ENCODE assay signal across 8 cellular contexts in genomic region chr18:9707381-9708056, GRCh38.
DNase-seq lines count a peak whose midpoint lies in the region; ATAC-seq and TF ChIP-seq lines count a peak whose summit lies in the region.

No MANE protein-coding gene starts in this region.

- peaks cover 5% of the 10 kb centered on the region for H3K4me1 ChIP-seq in DOHH2 (ENCODE audit: control insufficient read depth, low read length)
- H3K4me1 ChIP-seq in MM.1S (ENCODE audit: low read length) = peaks cover 14% of the 10 kb centered on the region; the same call in 1 of the 2 replicates
- peaks cover 24 to 31% of the 10 kb centered on the region in 2 donors for H3K4me1 ChIP-seq in duodenal mucosa (ENCODE audit: control insufficient read depth in 1 of 2, insufficient read depth in 2 of 2, low read length in 2 of 2)
- H3K4me1 ChIP-seq in muscle layer of duodenum (ENCODE audit: control insufficient read depth in 1 of 2, insufficient read depth in 2 of 2, low read length in 2 of 2) = peaks cover 4 to 7% of the 10 kb centered on the region in 2 donors

- ATAC-seq in GM21381 (IDR thresholded peaks at IDR 0.05; ENCODE audit: unreplicated experiment) (no peak), HG02981 (IDR thresholded peaks at IDR 0.05; ENCODE audit: unreplicated experiment) (no peak)

- H3K9ac ChIP-seq in MM.1S (ENCODE audit: low read length) (no peak overlapping the region; the same call in 1 of the 2 replicates), duodenal mucosa (ENCODE audit: low read depth in 1 of 2, low read length in 2 of 2) (peak overlapping the region; percentile 57 to 62)

- no peaks in the 10 kb centered on the region for H3K36me3 ChIP-seq in DOHH2 (ENCODE audit: control insufficient read depth, low read length)
- no peaks in the 10 kb centered on the region for H3K36me3 ChIP-seq in MM.1S (replicated peaks; ENCODE audit: insufficient read depth, low read length)
- H3K36me3 ChIP-seq in duodenal mucosa (ENCODE audit: control insufficient read depth in 1 of 2, insufficient read depth in 2 of 2, low read length in 2 of 2) = no peaks in the 10 kb centered on the region
- H3K36me3 ChIP-seq in muscle layer of duodenum (ENCODE audit: control insufficient read depth in 1 of 2, insufficient read depth in 2 of 2, low read length in 2 of 2) = no peaks in the 10 kb centered on the region

- H2AFZ ChIP-seq in MM.1S (ENCODE audit: low read length) = no peak overlapping the region

- no peak for DNase-seq in MM.1S
- no peak for DNase-seq in kidney glomerular epithelial cell (lab: John Stamatoyannopoulos, UW)
- no peak for DNase-seq in NCI-H2081 treated with DMSO at 0.1 percent for 48 hours (lab: John Stamatoyannopoulos, UW)

- H3K27me3 ChIP-seq in DOHH2 (ENCODE audit: control insufficient read depth, low read length) = peaks cover 87% of the 10 kb centered on the region
- H3K27me3 ChIP-seq in MM.1S (replicated peaks; ENCODE audit: insufficient read depth, low read length) = no peaks in the 10 kb centered on the region; the same call in 1 of the 2 replicates
- H3K27me3 ChIP-seq in duodenal mucosa (ENCODE audit: control insufficient read depth in 1 of 2, insufficient read depth in 2 of 2, low read length in 2 of 2) = peaks cover 19 to 28% of the 10 kb centered on the region in 2 donors
- H3K27me3 ChIP-seq in muscle layer of duodenum (ENCODE audit: low read depth, low read length) = no peaks in the 10 kb centered on the region

- H4K20me1 ChIP-seq in DOHH2 (ENCODE audit: control insufficient read depth, insufficient read depth, low read depth, low read length) = no peaks in the 10 kb centered on the region; the same call in 1 of the 2 replicates
- no peaks in the 10 kb centered on the region for H4K20me1 ChIP-seq in MM.1S (ENCODE audit: insufficient read depth, low read length)

- H3K4me2 ChIP-seq in DOHH2 (ENCODE audit: low read length) (peak overlapping the region; percentile 66; the same call in 1 of the 2 replicates), MM.1S (ENCODE audit: low read depth, low read length) (peak overlapping the region; percentile 15; the same call in 1 of the 2 replicates)

- H3K79me2 ChIP-seq in DOHH2 (ENCODE audit: control insufficient read depth, low read length) (no peaks in the 10 kb centered on the region), MM.1S (ENCODE audit: low read length) (no peaks in the 10 kb centered on the region)

- H3K4me3 ChIP-seq in DOHH2 (ENCODE audit: low read length) (no peak overlapping the region; the same call in 1 of the 2 replicates), MM.1S (ENCODE audit: low read length) (peak overlapping the region; percentile 11; the same call in 1 of the 2 replicates), duodenal mucosa (ENCODE audit: low read depth in 1 of 2, low read length in 2 of 2) (peak overlapping the region; percentile 26 to 61), muscle layer of duodenum (ENCODE audit: low read depth in 1 of 2, low read length in 2 of 2) (peak overlapping the region; percentile 43 to 66)

- H3F3A ChIP-seq in DOHH2 (ENCODE audit: control insufficient read depth, insufficient read depth) = no peaks in the 10 kb centered on the region
- H3F3A ChIP-seq in MM.1S (ENCODE audit: insufficient read depth, low read length) = 0 out of 2 replicates have a peak, but pooled peaks cover 3% of the 10 kb centered on the region

- H3K27ac ChIP-seq in DOHH2 (ENCODE audit: low read depth, low read length) = no peak overlapping the region
- peak overlapping the region; percentile 15; the same call in 1 of the 2 replicates for H3K27ac ChIP-seq in MM.1S (ENCODE audit: low read length)
- H3K27ac ChIP-seq in duodenal mucosa (ENCODE audit: low read depth, low read length) = peak overlapping the region; percentile 83
- peak overlapping the region; percentile 78 for H3K27ac ChIP-seq in muscle layer of duodenum (ENCODE audit: low read length)

- TF ChIP-seq CTCF in DOHH2 (IDR thresholded peaks at IDR 0.05; ENCODE audit: low read depth, low read length, poor library complexity, severe bottlenecking) (no peak), MM.1S (IDR thresholded peaks at IDR 0.05; ENCODE audit: low read length) (no peak)

- H3K9me2 ChIP-seq in DOHH2 (replicated peaks; ENCODE audit: control insufficient read depth, low read length) (no peaks in the 10 kb centered on the region), MM.1S (replicated peaks; ENCODE audit: insufficient read depth, low read length) (no peaks in the 10 kb centered on the region)

- no peaks in the 10 kb centered on the region for H3K9me3 ChIP-seq in DOHH2 (ENCODE audit: control insufficient read depth, insufficient read depth, low read length)
- H3K9me3 ChIP-seq in MM.1S (replicated peaks; ENCODE audit: insufficient read depth, low read length) = no peaks in the 10 kb centered on the region
- H3K9me3 ChIP-seq in duodenal mucosa (ENCODE audit: control insufficient read depth in 1 of 2, low read length in 2 of 2) = no peaks in the 10 kb centered on the region
- no peaks in the 10 kb centered on the region for H3K9me3 ChIP-seq in muscle layer of duodenum (ENCODE audit: control insufficient read depth in 1 of 2, low read length in 2 of 2)
